In genomic region chr2:150887926-150888325, GRCh38 we compare ENCODE assay signal across 30 cellular contexts.
"Had no signal": no experiment of that assay in that cellular context is flagged by ENCODE, and none has a peak within 500 bp of the region (broad histone marks: within the 10 kb centered on the region; RNA-seq: fewer than 3 reads in every experiment).

No MANE protein-coding gene starts in this region.

- H3K27me3 ChIP-seq: left lung, neural progenitor cell, neutrophil, ovary, right atrium auricular region, right lobe of liver, stomach, testis, thyroid gland, transverse colon, upper lobe of left lung, vagina had no signal

- H2AFZ ChIP-seq: neural progenitor cell had no signal

- H3K9me3 ChIP-seq: left lung, lower lobe of right lung, neutrophil, ovary, right atrium auricular region, right lobe of liver, stomach, testis, thyroid gland, transverse colon, upper lobe of left lung, vagina had no signal

- H3K27ac Mint-ChIP-seq: immature natural killer cell; mesothelial cell of epicardium; naive B cell; natural killer cell; nephron progenitor cell; neural progenitor cell; progenitor cell of endocrine pancreas; stimulated activated naive B cell treated with anti-CD40 and anti-IgM and Interleukin-4, amounts not matched to agents 10 μg/mL and 1 μg/mL and 100 μg/mL, for 72 hours had no signal

- H3K4me3 Mint-ChIP-seq: immature natural killer cell; mesothelial cell of epicardium; naive B cell; natural killer cell; nephron progenitor cell; neural progenitor cell; stimulated activated naive B cell treated with anti-CD40 and anti-IgM and Interleukin-4, amounts not matched to agents 10 μg/mL and 1 μg/mL and 100 μg/mL, for 72 hours had no signal

- H3K4me1 ChIP-seq: neural progenitor cell, right atrium auricular region, right lobe of liver, stomach, thyroid gland, transverse colon, upper lobe of left lung, vagina had no signal

- H3K9me3 Mint-ChIP-seq: nephron progenitor cell, neural progenitor cell had no signal

- H3K27ac ChIP-seq: left lung, lower lobe of right lung, neural progenitor cell, neutrophil, ovary, right atrium auricular region, right lobe of liver, stomach, testis, thyroid gland, transverse colon, upper lobe of left lung, vagina had no signal

- H3K9ac ChIP-seq: neural progenitor cell had no signal

- H3K4me2 ChIP-seq: neural progenitor cell had no signal

- H3K4me3 ChIP-seq: left lung, lower lobe of right lung, neural progenitor cell, ovary, right atrium auricular region, right lobe of liver, stomach, testis, thyroid gland, transverse colon, upper lobe of left lung, vagina had no signal

- H3K27me3 Mint-ChIP-seq: progenitor cell of endocrine pancreas; stimulated activated naive B cell treated with anti-CD40 and anti-IgM and Interleukin-4, amounts not matched to agents 10 μg/mL and 1 μg/mL and 100 μg/mL, for 72 hours had no signal

- FAIRE-seq: islet of Langerhans, kidney had no signal

- H3K36me3 ChIP-seq: left lung, lower lobe of right lung, neural progenitor cell, neutrophil, ovary, right atrium auricular region, right lobe of liver, stomach, thyroid gland, transverse colon, upper lobe of left lung, vagina had no signal

- ATAC-seq: left colon; lower lobe of right lung; natural killer cell; right lobe of liver; stimulated activated naive B cell treated with anti-CD40 and anti-IgM and Interleukin-4, amounts not matched to agents 10 μg/mL and 1 μg/mL and 100 μg/mL, for 72 hours; stimulated activated naive CD8-positive, alpha-beta T cell treated with anti-CD3 and anti-CD28 coated beads, Interleukin-15, Interleukin-2, amounts not matched to agents 100 U/mL and 50 U/mL, for 24 hours had no signal

- H3K36me3 Mint-ChIP-seq: immature natural killer cell; mesothelial cell of epicardium; naive B cell; natural killer cell; neural progenitor cell; stimulated activated naive B cell treated with anti-CD40 and anti-IgM and Interleukin-4, amounts not matched to agents 10 μg/mL and 1 μg/mL and 100 μg/mL, for 72 hours had no signal

- H3K4me1 Mint-ChIP-seq: immature natural killer cell; naive B cell; natural killer cell; neural progenitor cell; stimulated activated naive B cell treated with anti-CD40 and anti-IgM and Interleukin-4, amounts not matched to agents 10 μg/mL and 1 μg/mL and 100 μg/mL, for 72 hours had no signal

- DNase-seq: immature natural killer cell; kidney; left colon; left lung; lower lobe of right lung; mesendoderm; naive B cell; natural killer cell; nephron progenitor cell; occipital lobe; ovary; right lobe of liver; stimulated activated CD4-positive, alpha-beta T cell treated with anti-CD3 and anti-CD28 coated beads, Interleukin-12 subunit alpha, Interleukin-12 subunit beta, amount 100 ng/mL, for 4 hours; stimulated activated CD4-positive, alpha-beta T cell treated with anti-CD3 and anti-CD28 coated beads, Interleukin-15, amount 100 ng/mL, for 24 hours; stimulated activated CD4-positive, alpha-beta T cell treated with anti-CD3 and anti-CD28 coated beads, Interleukin-2, amount 100 ng/mL, for 24 hours; stimulated activated CD4-positive, alpha-beta T cell treated with anti-CD3 and anti-CD28 coated beads, Interleukin-4, amount 100 ng/mL, for 1 hour; stimulated activated naive B cell treated with anti-CD40 and anti-IgM and Interleukin-4, amounts not matched to agents 10 μg/mL and 1 μg/mL and 100 μg/mL, for 72 hours; stimulated activated naive CD8-positive, alpha-beta T cell treated with anti-CD3 and anti-CD28 coated beads, Interleukin-15, Interleukin-2, amounts not matched to agents 100 U/mL and 50 U/mL, for 24 hours; stomach; testis; thyroid gland; transverse colon; upper lobe of left lung had no signal
